ENCODE assay signal across 8 cellular contexts in genomic region chr9:128818839-128819715, GRCh38. TPM values are rescaled to one million over a fixed set of nuclear protein-coding genes. Genes with fewer than 3 reads are reported as not detected.
A peak's percentile ranks its signal among the peaks of the same experiment; 100 is the strongest.
DNase-seq lines count a peak whose midpoint lies in the region; ATAC-seq and TF ChIP-seq lines count a peak whose summit lies in the region.

No MANE protein-coding gene starts in this region.

- no peak overlapping the region for H2BK120ac ChIP-seq in neuronal stem cell (ENCODE audit: low read depth, low read length)

- H3K36me3 ChIP-seq in gastroesophageal sphincter: peaks cover 0 to 37% of the 10 kb centered on the region in 2 donors
- H3K36me3 ChIP-seq in neuronal stem cell (replicated peaks in 1 of 2; ENCODE audit: control insufficient read depth in 2 of 2, insufficient read depth in 2 of 2, low read length in 2 of 2): peaks cover 26 to 46% of the 10 kb centered on the region in 2 donors
- H3K36me3 ChIP-seq in uterus: no peaks in the 10 kb centered on the region

- H3K4me1 Mint-ChIP-seq in activated T-helper 2 cell treated with anti-CD3 and anti-CD28 coated beads, Interferon-gamma antibody, Interleukin-2, Interleukin-4, amounts not matched to agents 10 μg/mL and 5 μg/mL and 100 μg/mL, durations not matched to agents 14 hours and 24 hours and 36 hours (ENCODE audit: low read depth): peaks cover 12% of the 10 kb centered on the region

- no peaks in the 10 kb centered on the region for H3K27me3 Mint-ChIP-seq in activated T-helper 2 cell treated with anti-CD3 and anti-CD28 coated beads, Interferon-gamma antibody, Interleukin-2, Interleukin-4, amounts not matched to agents 10 μg/mL and 5 μg/mL and 100 μg/mL, durations not matched to agents 14 hours and 24 hours and 36 hours (ENCODE audit: low read depth)

- no peak overlapping the region for H2BK12ac ChIP-seq in neuronal stem cell (ENCODE audit: low read length)

- peaks cover 25% of the 10 kb centered on the region for H3K36me3 Mint-ChIP-seq in activated T-helper 2 cell treated with anti-CD3 and anti-CD28 coated beads, Interferon-gamma antibody, Interleukin-2, Interleukin-4, amounts not matched to agents 10 μg/mL and 5 μg/mL and 100 μg/mL, durations not matched to agents 14 hours and 24 hours and 36 hours (ENCODE audit: low read depth)

- no peak overlapping the region for H4K8ac ChIP-seq in neuronal stem cell (ENCODE audit: low read depth, low read length)

- H2AK5ac ChIP-seq in neuronal stem cell (ENCODE audit: low read depth, low read length): peak overlapping the region; percentile 70

- intact Hi-C loops in activated T-helper 2 cell treated with anti-CD3 and anti-CD28 coated beads, Interferon-gamma antibody, Interleukin-2, Interleukin-4, amounts not matched to agents 10 μg/mL and 5 μg/mL and 100 μg/mL, durations not matched to agents 14 hours and 24 hours and 36 hours (cut with micrococcal nuclease): no loop called here
- intact Hi-C loops in uterus (cut with DNase I; ENCODE audit: low total_unique reads): no loop called here

- peaks cover 0 to 21% (median 11%) of the 10 kb centered on the region in 3 donors for H3K4me1 ChIP-seq in gastroesophageal sphincter
- H3K4me1 ChIP-seq in neuronal stem cell (ENCODE audit: control insufficient read depth in 2 of 2, insufficient read depth in 1 of 2, low read depth in 1 of 2, low read length in 2 of 2): peaks cover 0 to 3% of the 10 kb centered on the region in 2 donors
- H3K4me1 ChIP-seq in uterus: peaks cover 0 to 4% of the 10 kb centered on the region in 2 donors

- peak overlapping the region; percentile 89 for H2AFZ ChIP-seq in neuronal stem cell (ENCODE audit: low read length)

- no peaks in the 10 kb centered on the region for H3K27me3 ChIP-seq in gastroesophageal sphincter
- H3K27me3 ChIP-seq in neuronal stem cell (ENCODE audit: control insufficient read depth in 3 of 3, insufficient read depth in 3 of 3, low read depth in 1 of 3, low read length in 3 of 3): peaks cover 0 to 5% (median 0%) of the 10 kb centered on the region in 3 experiments
- no peaks in the 10 kb centered on the region for H3K27me3 ChIP-seq in uterus

- no peak overlapping the region for H4K91ac ChIP-seq in neuronal stem cell (ENCODE audit: low read depth, low read length, poor library complexity)

- no peak for TF ChIP-seq EP300 in gastroesophageal sphincter (IDR thresholded peaks at IDR 0.05)

- no peak overlapping the region for H3K4ac ChIP-seq in neuronal stem cell (ENCODE audit: low read length)

- peak overlapping the region; percentile 92 for H3K9ac ChIP-seq in neuronal stem cell (ENCODE audit: low read depth, low read length, poor library complexity)

- peak overlapping the region; percentile 48 to 83 for H3K4me3 ChIP-seq in gastroesophageal sphincter
- H3K4me3 ChIP-seq in neuronal stem cell (ENCODE audit: low read length in 2 of 2): peak overlapping the region; percentile 52 to 94
- H3K4me3 ChIP-seq in uterus: peak overlapping the region; percentile 51 to 66

- H2BK15ac ChIP-seq in neuronal stem cell (ENCODE audit: low read length): no peak overlapping the region

- ATAC-seq in HG02943 (IDR thresholded peaks at IDR 0.05; ENCODE audit: low read depth, unreplicated experiment): peak; percentile 20
- ATAC-seq in gastroesophageal sphincter: peak; percentile 41

- peak; percentile 44 to 65 for DNase-seq in NCI-H524 (lab: John Stamatoyannopoulos, UW)
- no peak for DNase-seq in NCI-H524 treated with DMSO at 0.1 percent for 48 hours (lab: John Stamatoyannopoulos, UW)
- peak; percentile 63 for DNase-seq in NCI-H748 (lab: John Stamatoyannopoulos, UW; ENCODE audit: unreplicated experiment)
- peak; percentile 48 for DNase-seq in activated T-helper 2 cell treated with anti-CD3 and anti-CD28 coated beads, Interferon-gamma antibody, Interleukin-2, Interleukin-4, amounts not matched to agents 10 μg/mL and 5 μg/mL and 100 μg/mL, durations not matched to agents 14 hours and 24 hours and 36 hours (ENCODE audit: low spot score)
- DNase-seq in neuronal stem cell (ENCODE audit: low spot score): no peak
- no peak for DNase-seq in uterus

- peak overlapping the region; percentile 98 for H3K23ac ChIP-seq in neuronal stem cell (ENCODE audit: low read depth, low read length, poor library complexity)

- TF ChIP-seq POLR2A in gastroesophageal sphincter (IDR thresholded peaks at IDR 0.05) (no peak), uterus (IDR thresholded peaks at IDR 0.05) (no peak)

- TF ChIP-seq CTCF in gastroesophageal sphincter (IDR thresholded peaks at IDR 0.05): no peak
- no peak for TF ChIP-seq CTCF in uterus (IDR thresholded peaks at IDR 0.05)

- H2BK5ac ChIP-seq in neuronal stem cell (ENCODE audit: low read length): peak overlapping the region; percentile 66

- H3K4me2 ChIP-seq in neuronal stem cell (ENCODE audit: insufficient read depth, low read length, poor library complexity, severe bottlenecking): peak overlapping the region; percentile 98

- no peak overlapping the region for H3K27ac Mint-ChIP-seq in activated T-helper 2 cell treated with anti-CD3 and anti-CD28 coated beads, Interferon-gamma antibody, Interleukin-2, Interleukin-4, amounts not matched to agents 10 μg/mL and 5 μg/mL and 100 μg/mL, durations not matched to agents 14 hours and 24 hours and 36 hours

- H3K14ac ChIP-seq in neuronal stem cell (ENCODE audit: low read length): peak overlapping the region; percentile 56

- H3K9me3 Mint-ChIP-seq in activated T-helper 2 cell treated with anti-CD3 and anti-CD28 coated beads, Interferon-gamma antibody, Interleukin-2, Interleukin-4, amounts not matched to agents 10 μg/mL and 5 μg/mL and 100 μg/mL, durations not matched to agents 14 hours and 24 hours and 36 hours: no peaks in the 10 kb centered on the region

- no peaks in the 10 kb centered on the region for H3K9me3 ChIP-seq in gastroesophageal sphincter
- no peaks in the 10 kb centered on the region for H3K9me3 ChIP-seq in neuronal stem cell (replicated peaks in 1 of 2; ENCODE audit: control insufficient read depth in 2 of 2, insufficient read depth in 1 of 2, low read depth in 1 of 2, low read length in 2 of 2)
- H3K9me3 ChIP-seq in uterus: no peaks in the 10 kb centered on the region

- peak overlapping the region; percentile 81 for H3K4me3 Mint-ChIP-seq in activated T-helper 2 cell treated with anti-CD3 and anti-CD28 coated beads, Interferon-gamma antibody, Interleukin-2, Interleukin-4, amounts not matched to agents 10 μg/mL and 5 μg/mL and 100 μg/mL, durations not matched to agents 14 hours and 24 hours and 36 hours (ENCODE audit: low read depth)

- H3K27ac ChIP-seq in gastroesophageal sphincter: peak overlapping the region; percentile 43 to 95 (median 89)
- H3K27ac ChIP-seq in neuronal stem cell (replicated peaks; ENCODE audit: low read length): no peak overlapping the region
- H3K27ac ChIP-seq in uterus: peak overlapping the region; percentile 66 to 79

- H3K18ac ChIP-seq in neuronal stem cell (ENCODE audit: low read length): peak overlapping the region; percentile 87

- 17 to 87% methylated on average over 3 to 6 of the region's 90 CpGs for WGBS in gastroesophageal sphincter (ENCODE audit: low coverage in 1 of 2), 2 donors
- no CpG with 5 or more reads among the region's 90 CpGs for WGBS in neuronal stem cell (ENCODE audit: extremely low coverage in 2 of 2, insufficient read length in 2 of 2, insufficient replicate concordance in 1 of 2), 2 donors

- H3K79me1 ChIP-seq in neuronal stem cell (ENCODE audit: low read depth, low read length): no peaks in the 10 kb centered on the region

RNA-seq across cellular contexts. Expression of gene ENDOG, which starts 0.8 kb away (rescaled TPM):
- total RNA-seq in activated T-helper 2 cell treated with anti-CD3 and anti-CD28 coated beads, Interferon-gamma antibody, Interleukin-2, Interleukin-4, amounts not matched to agents 10 μg/mL and 5 μg/mL and 100 μg/mL, durations not matched to agents 14 hours and 24 hours and 36 hours: 19.9 and 21.7 TPM in 2 replicates
- total RNA-seq in gastroesophageal sphincter: 10 to 100 TPM; 20.3 to 29.7 (median 27.1) TPM
- polyA plus RNA-seq in neuronal stem cell (2013, experiment 1 of 2): 9.8 TPM
- polyA plus RNA-seq in neuronal stem cell (2013, experiment 2 of 2): 9.3 TPM
- 10 to 100 TPM in 2 of 4 donors, 1 to 10 TPM in 2; 2.1 to 22.0 (median 9.1) TPM for total RNA-seq in uterus

RNA-seq across cellular contexts. Expression of gene SPOUT1, which starts 10.5 kb away (rescaled TPM):
- total RNA-seq in activated T-helper 2 cell treated with anti-CD3 and anti-CD28 coated beads, Interferon-gamma antibody, Interleukin-2, Interleukin-4, amounts not matched to agents 10 μg/mL and 5 μg/mL and 100 μg/mL, durations not matched to agents 14 hours and 24 hours and 36 hours: 126 and 127 TPM in 2 replicates
- total RNA-seq in gastroesophageal sphincter (10 to 100 TPM in 3 of 4 donors, 1 to 10 TPM in 1; 9.6 to 26.0 (median 21.1) TPM), uterus (10 to 100 TPM in 2 of 4 donors, 1 to 10 TPM in 2; 4.4 to 34.2 (median 17.3) TPM)
- polyA plus RNA-seq in neuronal stem cell (2013, experiment 1 of 2): 14.3 TPM
- polyA plus RNA-seq in neuronal stem cell (2013, experiment 2 of 2): 13.9 TPM

RNA-seq across cellular contexts. Expression of gene TBC1D13, which starts 32.0 kb away (rescaled TPM):
- 20.5 and 24.2 TPM in 2 replicates for total RNA-seq in activated T-helper 2 cell treated with anti-CD3 and anti-CD28 coated beads, Interferon-gamma antibody, Interleukin-2, Interleukin-4, amounts not matched to agents 10 μg/mL and 5 μg/mL and 100 μg/mL, durations not matched to agents 14 hours and 24 hours and 36 hours
- total RNA-seq in gastroesophageal sphincter: 10 to 100 TPM; 13.2 to 40.9 (median 17.7) TPM
- polyA plus RNA-seq in neuronal stem cell (2013, experiment 1 of 2): 14.4 TPM
- 14.4 TPM for polyA plus RNA-seq in neuronal stem cell (2013, experiment 2 of 2)
- total RNA-seq in uterus: 10 to 100 TPM in 3 of 4 donors, 1 to 10 TPM in 1; 7.1 to 26.8 (median 23.3) TPM

RNA-seq across cellular contexts. Expression of gene ZER1, which starts 47.4 kb away (rescaled TPM):
- total RNA-seq in activated T-helper 2 cell treated with anti-CD3 and anti-CD28 coated beads, Interferon-gamma antibody, Interleukin-2, Interleukin-4, amounts not matched to agents 10 μg/mL and 5 μg/mL and 100 μg/mL, durations not matched to agents 14 hours and 24 hours and 36 hours: 18.6 and 18.7 TPM in 2 replicates
- total RNA-seq in gastroesophageal sphincter (100 to 1,000 TPM in 1 of 4 donors, 10 to 100 TPM in 3; 55.1 to 104 (median 60.2) TPM), uterus (10 to 100 TPM; 16.1 to 52.0 (median 21.2) TPM)
- 19.6 TPM for polyA plus RNA-seq in neuronal stem cell (2013, experiment 1 of 2)
- polyA plus RNA-seq in neuronal stem cell (2013, experiment 2 of 2): 19.4 TPM

Comparison
In these comparisons a context has a peak if more than half of its experiments do, and no peak if none do; other contexts are left out.
1. DNase-seq: peak in NCI-H524 (2 of 2), NCI-H748 (single experiment) and activated T-helper 2 cell treated with anti-CD3 and anti-CD28 coated beads, Interferon-gamma antibody, Interleukin-2, Interleukin-4, amounts not matched to agents 10 μg/mL and 5 μg/mL and 100 μg/mL, durations not matched to agents 14 hours and 24 hours and 36 hours (single experiment); none in NCI-H524 treated with DMSO at 0.1 percent for 48 hours (single experiment), neuronal stem cell (single experiment) and uterus (0 of 2).
2. Peak in every context shown above with its lines, with median percentiles within 50 percentile points of each other: H3K4me3 ChIP-seq.